In genomic region chr5:58012801-58013315, GRCh38 we compare ENCODE assay signal across 16 cellular contexts.
DNase-seq lines count a peak whose midpoint lies in the region; ATAC-seq, FAIRE-seq and TF ChIP-seq lines count a peak whose summit lies in the region.
"Had no signal": no experiment of that assay in that cellular context is flagged by ENCODE, and none has a peak within 500 bp of the region (broad histone marks: within the 10 kb centered on the region; RNA-seq: fewer than 3 reads in every experiment).

No MANE protein-coding gene starts in this region.

- no peaks in the 10 kb centered on the region for H3K27me3 ChIP-seq in bronchial epithelial cell (ENCODE audit: control insufficient read depth, insufficient read depth, low read length)
- H3K27me3 ChIP-seq: BE2C had no signal

- DNase-seq in NCI-H69 (lab: John Stamatoyannopoulos, UW) (peak; percentile 29), bronchial epithelial cell (ENCODE audit: low read depth) (no peak), pons (ENCODE audit: low spot score) (peak; percentile 1), caudate nucleus (lab: John Stamatoyannopoulos, UW) (no peak)
- DNase-seq in activated CD4-positive, alpha-beta T cell treated with anti-CD3 and anti-CD28 coated beads, Interleukin-2, amount 50 U/mL, for 1 hour = no peak
- DNase-seq: BE2C; CD4-positive, alpha-beta memory T cell; DMS79; H7 had no signal

- ATAC-seq in HG02571 (IDR thresholded peaks at IDR 0.05; ENCODE audit: unreplicated experiment) = no peak
- ATAC-seq: GM12878 had no signal

- no peak overlapping the region for H3K27ac ChIP-seq in caudate nucleus (ENCODE audit: low read depth, low read length)
- H3K27ac ChIP-seq: C4-2B, GM23248 had no signal

- H3K4me3 ChIP-seq in bronchial epithelial cell (ENCODE audit: low read depth, low read length) = no peak overlapping the region
- H3K4me3 ChIP-seq: GM12878, GM23248 had no signal

- FAIRE-seq in bronchial epithelial cell (lab: Jason Lieb, UNC) = peak; percentile 55
- FAIRE-seq in islet of Langerhans (lab: Jason Lieb, UNC) = peak; percentile 100
- FAIRE-seq: A204.1, GM12878, GM18507 had no signal

- TF ChIP-seq CTCF in bronchial epithelial cell (IDR thresholded peaks at IDR 0.05; ENCODE audit: insufficient read depth, low read length, severe bottlenecking) = no peak

- no peaks in the 10 kb centered on the region for H3K36me3 ChIP-seq in bronchial epithelial cell (ENCODE audit: control insufficient read depth, insufficient read depth, low read length)
- H3K36me3 ChIP-seq: BE2C had no signal

Comparison
In these comparisons a context has a peak if more than half of its experiments do, and no peak if none do; other contexts are left out.
1. DNase-seq: peak in NCI-H69 (single experiment) and pons (single experiment); none in bronchial epithelial cell (single experiment), caudate nucleus (0 of 61) and activated CD4-positive, alpha-beta T cell treated with anti-CD3 and anti-CD28 coated beads, Interleukin-2, amount 50 U/mL, for 1 hour (single experiment).